13 cellular contexts compared by ENCODE assay signal in the genomic region with DNA sequence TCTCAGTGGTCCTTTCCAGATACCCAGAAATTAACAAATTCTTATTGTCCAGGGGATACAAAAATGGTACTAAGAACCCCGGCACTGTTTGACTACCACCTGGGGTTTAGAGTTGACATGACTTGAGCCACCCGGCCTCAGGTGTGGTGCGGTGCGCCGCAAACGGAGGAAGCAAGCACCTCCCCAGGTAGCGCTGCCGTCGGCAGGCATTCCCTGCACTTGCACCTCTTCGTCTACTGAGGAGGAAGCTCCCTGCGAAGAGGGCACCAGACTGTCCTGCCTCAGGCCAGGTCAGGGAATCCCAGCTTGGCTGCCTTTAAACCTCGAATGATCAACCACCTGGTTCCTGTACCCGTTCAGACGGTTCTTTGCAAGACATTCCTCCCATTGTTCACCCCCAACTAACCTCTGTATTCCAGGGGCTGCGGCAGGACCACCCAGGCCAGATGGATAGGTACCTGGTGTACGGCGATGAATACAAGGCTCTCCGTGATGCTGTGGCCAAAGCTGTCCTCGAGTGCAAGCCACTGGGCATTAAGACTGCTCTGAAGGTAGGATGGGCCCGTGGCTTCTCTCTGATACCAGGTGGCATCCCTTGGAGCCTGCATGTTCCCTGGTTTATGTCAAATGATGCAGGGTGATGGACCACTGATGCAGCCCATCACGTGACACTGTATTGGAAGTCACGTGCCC.
"Had no signal": no experiment of that assay in that cellular context is flagged by ENCODE, and none has a peak within 500 bp of the region (broad histone marks: within the 10 kb centered on the region; RNA-seq: fewer than 3 reads in every experiment).

No MANE protein-coding gene starts in this region.

- ATAC-seq: left lung, natural killer cell, SK-N-SH treated with all-trans-retinoic acid at 6 μM for 48 hours had no signal

- H3K27ac ChIP-seq: adrenal gland, cardiac muscle cell, colonic mucosa, esophagus muscularis mucosa, left lung, thoracic aorta had no signal

- H3K4me1 Mint-ChIP-seq: natural killer cell had no signal

- H3K4me3 Mint-ChIP-seq: natural killer cell had no signal

- H3K4me1 ChIP-seq: colonic mucosa, esophagus muscularis mucosa, left lung had no signal

- DNase-seq: activated CD8-positive, alpha-beta memory T cell treated with anti-CD3 and anti-CD28 coated beads for 24 hours; colonic mucosa; natural killer cell; nucleus accumbens; SHP77 treated with DMSO at 0.1 percent for 48 hours; T-helper 1 cell had no signal

- H3K27me3 ChIP-seq: adrenal gland, cardiac muscle cell, colonic mucosa, esophagus muscularis mucosa, left lung had no signal

- H3K9me3 ChIP-seq: adrenal gland, colonic mucosa, esophagus muscularis mucosa, left lung, thoracic aorta had no signal

- H3K9me3 Mint-ChIP-seq: natural killer cell had no signal

- H3K4me3 ChIP-seq: adrenal gland, cardiac muscle cell, colonic mucosa, esophagus muscularis mucosa, left lung, smooth muscle cell, thoracic aorta had no signal
